ENCODE assay signal across 11 cellular contexts in genomic region chr16:31893824-31894223, GRCh38.
"Had no signal": no experiment of that assay in that cellular context is flagged by ENCODE, and none has a peak within 500 bp of the region (broad histone marks: within the 10 kb centered on the region; RNA-seq: fewer than 3 reads in every experiment).

No MANE protein-coding gene starts in this region.

- H3K27me3 ChIP-seq: colonic mucosa, heart right ventricle, ovary, testis had no signal

- H3K9me3 ChIP-seq: testis had no signal

- H3K4me1 Mint-ChIP-seq: neural crest cell had no signal

- H3K36me3 ChIP-seq: ovary had no signal

- H3K4me1 ChIP-seq: colonic mucosa, testis had no signal

- H3K27me3 Mint-ChIP-seq: stimulated activated naive CD8-positive, alpha-beta T cell treated with anti-CD3 and anti-CD28 coated beads, Interleukin-15, amount 100 ng/mL, for 72 hours had no signal

- H3K4me3 Mint-ChIP-seq: neural crest cell; stimulated activated naive CD8-positive, alpha-beta T cell treated with anti-CD3 and anti-CD28 coated beads, Interleukin-15, amount 100 ng/mL, for 72 hours had no signal

- H3K4me3 ChIP-seq: colonic mucosa, heart right ventricle, ovary, SK-N-MC, testis had no signal

- DNase-seq: activated CD4-positive, alpha-beta T cell treated with anti-CD3 and anti-CD28 coated beads, Interleukin-2, amount 50 U/mL, for 1 hour; colonic mucosa; heart right ventricle; ovary; stimulated activated CD4-positive, alpha-beta T cell treated with anti-CD3 and anti-CD28 coated beads, Interleukin-12 subunit alpha, Interleukin-12 subunit beta, amount 100 ng/mL, for 4 hours; stimulated activated naive CD8-positive, alpha-beta T cell treated with anti-CD3 and anti-CD28 coated beads, Interleukin-15, amount 100 ng/mL, for 72 hours; T-helper 1 cell; testis had no signal

- ATAC-seq: heart right ventricle; stimulated activated naive CD8-positive, alpha-beta T cell treated with anti-CD3 and anti-CD28 coated beads, Interleukin-15, amount 100 ng/mL, for 72 hours had no signal

- H3K27ac Mint-ChIP-seq: activated T-helper 2 cell treated with anti-CD3 and anti-CD28 coated beads, Interferon-gamma antibody, Interleukin-2, Interleukin-4, amounts not matched to agents 10 μg/mL and 5 μg/mL and 100 μg/mL, durations not matched to agents 14 hours and 24 hours and 36 hours had no signal

- H3K27ac ChIP-seq: colonic mucosa, heart right ventricle, ovary, SK-N-MC, testis had no signal
